Comparison of ENCODE assay signal across 3 cellular contexts in the genomic region with DNA sequence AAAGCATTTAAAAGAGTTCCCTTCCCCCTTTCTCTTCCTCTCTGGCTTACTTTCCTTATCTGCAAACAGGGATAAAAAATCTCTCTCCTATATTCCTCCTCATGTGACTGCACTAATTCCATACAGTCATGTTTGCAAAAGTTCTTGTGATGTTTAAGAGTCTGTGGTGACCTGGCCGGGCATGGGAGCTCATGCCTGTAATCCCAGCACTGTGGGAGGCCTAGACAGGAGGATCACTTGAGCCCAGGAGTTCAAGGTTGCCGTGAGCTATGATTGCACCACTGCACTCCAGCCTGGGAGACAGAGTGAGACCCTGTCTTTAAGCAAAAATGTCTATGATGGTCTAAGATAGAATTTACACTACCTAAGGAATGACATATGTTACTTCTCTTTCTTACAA. TPM values are rescaled to one million over a fixed set of nuclear protein-coding genes. Genes with fewer than 3 reads are reported as not detected.
"Had no signal": no experiment of that assay in that cellular context is flagged by ENCODE, and none has a peak within 500 bp of the region (broad histone marks: within the 10 kb centered on the region; RNA-seq: fewer than 3 reads in every experiment).

No MANE protein-coding gene starts in this region.

- H3K4me3 ChIP-seq: GM12878 had no signal

- ATAC-seq: GM12878 had no signal

- DNase-seq: GDM1, GF-D8 had no signal

RNA-seq across cellular contexts. Expression of a gene that starts 19.6 kb away (rescaled TPM):
- polyA plus RNA-seq: GM12878 had no signal
